In the genomic region with DNA sequence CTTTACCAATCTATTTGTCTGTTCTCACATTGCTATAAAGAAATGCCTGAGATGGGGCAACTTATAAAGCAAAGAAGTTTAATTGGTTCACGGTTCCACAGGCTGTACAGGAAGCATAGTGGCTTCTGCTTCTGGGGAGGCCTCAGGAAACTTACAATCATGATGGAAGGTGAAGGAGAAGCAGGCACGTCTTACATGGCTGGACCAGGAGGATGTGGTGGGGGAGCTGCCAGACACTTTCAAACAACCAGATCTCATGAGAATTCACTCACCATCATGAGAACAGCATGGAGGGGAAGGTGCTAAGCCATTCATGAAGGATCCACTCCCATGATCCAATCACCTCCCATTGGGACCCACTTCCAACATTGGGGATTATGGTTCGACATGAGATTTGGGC, we compare ENCODE assay signal across 19 cellular contexts.
A peak's percentile ranks its signal among the peaks of the same experiment; 100 is the strongest.
DNase-seq lines count a peak whose midpoint lies in the region; ATAC-seq, FAIRE-seq and TF ChIP-seq lines count a peak whose summit lies in the region.
"Had no signal": no experiment of that assay in that cellular context is flagged by ENCODE, and none has a peak within 500 bp of the region (broad histone marks: within the 10 kb centered on the region; RNA-seq: fewer than 3 reads in every experiment).

No MANE protein-coding gene starts in this region.

- no peak for TF ChIP-seq CTCF in H1 (IDR thresholded peaks at IDR 0.05; ENCODE audit: control extremely low read depth in 1 of 3, insufficient read depth in 1 of 3, low read depth in 1 of 3, low read length in 3 of 3)

- TF ChIP-seq POLR2A in H1 (IDR thresholded peaks at IDR 0.05; ENCODE audit: control extremely low read depth in 1 of 2, low read depth in 2 of 2, low read length in 2 of 2), result no peak

- no peaks in the 10 kb centered on the region for H3K23me2 ChIP-seq in H1 (ENCODE audit: low read depth, low read length)

- H3K79me2 ChIP-seq in H1 (ENCODE audit: control insufficient read depth in 1 of 2, insufficient read depth in 2 of 2, low read length in 2 of 2), result no peaks in the 10 kb centered on the region

- no peaks in the 10 kb centered on the region for H3K79me1 ChIP-seq in H1 (ENCODE audit: low read depth, low read length)

- no peak for FAIRE-seq in H1 (lab: Jason Lieb, UNC)
- FAIRE-seq: A549, D721Med, G401.6, GM12891 had no signal

- ATAC-seq in GM18858 (IDR thresholded peaks at IDR 0.05; ENCODE audit: unreplicated experiment), result no peak
- ATAC-seq: A549; CD8-positive, alpha-beta T cell had no signal

- H2BK120ac ChIP-seq in H1 (replicated peaks; ENCODE audit: low read depth, low read length), result no peak overlapping the region

- H2AK5ac ChIP-seq in H1 (ENCODE audit: low read depth, low read length), result no peak overlapping the region

- H3K56ac ChIP-seq in H1 (replicated peaks; ENCODE audit: insufficient read length, low read depth, low read length), result no peak overlapping the region

- no peak overlapping the region for H3K14ac ChIP-seq in H1 (ENCODE audit: insufficient read length)

- no peak overlapping the region for H3K23ac ChIP-seq in H1 (ENCODE audit: insufficient read length)

- H4K20me1 ChIP-seq in H1 (replicated peaks in 1 of 2; ENCODE audit: control insufficient read depth in 1 of 2, insufficient read depth in 2 of 2, low read length in 2 of 2), result no peaks in the 10 kb centered on the region
- H4K20me1 ChIP-seq: BLaER1 treated with 17β-estradiol and CSF1 and Interleukin-3, amounts not matched to agents 10 nM and 100 nM had no signal

- POLR2A ChIA-PET in H1 (lab: Charles Lee; ENCODE audit: partially characterized antibody), result no interaction called here

- no peak overlapping the region for H4K5ac ChIP-seq in H1 (ENCODE audit: insufficient read length, low read depth, low read length)

- DNase-seq in activated effector memory CD4-positive, alpha-beta T cell treated with anti-CD3 and anti-CD28 coated beads, Interleukin-2, amount 50 U/mL, for 16 hours, result peak; percentile 36
- no peak for DNase-seq in activated effector memory CD4-positive, alpha-beta T cell treated with Interleukin-2 at 50 U/mL for 16 hours
- no peak for DNase-seq in H1 (ENCODE audit: low read depth in 1 of 2, low spot score in 2 of 2)
- no peak for DNase-seq in T-helper 2 cell
- DNase-seq: AML-193; Caco-2; Calu3; CD4-positive, alpha-beta T cell; CD8-positive, alpha-beta T cell; DMS79 treated with DMSO at 0.1 percent for 48 hours; GF-D8 had no signal

- no peak overlapping the region for H4K8ac ChIP-seq in H1 (ENCODE audit: extremely low read depth, insufficient read depth, low read length)

- CTCF ChIA-PET in H1 (lab: Charles Lee; ENCODE audit: partially characterized antibody), result interaction anchor here (0.9 to 14.8 kb wide), 7 partner anchors 19 to 124 kb away, joined by 3 to 132 read pairs (median 4); no protein-coding TSS in a partner anchor

- no peak overlapping the region for H3K4me3 ChIP-seq in H1 (ENCODE audit: extremely low read depth in 1 of 4, insufficient read depth in 2 of 4, low read depth in 3 of 4, low read length in 4 of 4)
- H3K4me3 ChIP-seq: A549; BLaER1 treated with 17β-estradiol and CSF1 and Interleukin-3, amounts not matched to agents 10 nM and 100 nM had no signal

- TF ChIP-seq EP300 in H1 (IDR thresholded peaks at IDR 0.05; ENCODE audit: borderline replicate concordance in 1 of 2, low read depth in 2 of 2, low read length in 2 of 2), result no peak

- no peak overlapping the region for H2AFZ ChIP-seq in H1 (ENCODE audit: low read length)

- H3K9ac ChIP-seq in H1 (replicated peaks in 1 of 4; ENCODE audit: extremely low read depth in 1 of 4, low read depth in 3 of 4, low read length in 3 of 4), result no peak overlapping the region
- H3K9ac ChIP-seq: BLaER1 treated with 17β-estradiol and CSF1 and Interleukin-3, amounts not matched to agents 10 nM and 100 nM had no signal

- no peak overlapping the region for H4K91ac ChIP-seq in H1 (replicated peaks; ENCODE audit: insufficient read length, low read length)

- no peak overlapping the region for H3K18ac ChIP-seq in H1 (ENCODE audit: extremely low read depth, low read length)

- no peaks in the 10 kb centered on the region for H3K4me1 ChIP-seq in H1 (replicated peaks in 1 of 4; ENCODE audit: control insufficient read depth in 3 of 4, insufficient read depth in 4 of 4, low read length in 3 of 4)
- H3K4me1 ChIP-seq: A549 had no signal

- H2BK5ac ChIP-seq in H1 (ENCODE audit: low read depth, low read length), result no peak overlapping the region

- 0 out of 2 replicates have a peak overlapping the region, but pooled peaks have one; percentile 5 for H2BK20ac ChIP-seq in H1 (ENCODE audit: low read length)

- peaks cover 0 to 10% of the 10 kb centered on the region in 2 experiments; a peak in 2 of 4 replicates for H3K9me3 ChIP-seq in H1 (ENCODE audit: insufficient read depth in 2 of 2, low read depth in 1 of 2, low read length in 1 of 2)

- H3K36me3 ChIP-seq in H1 (ENCODE audit: control insufficient read depth in 2 of 4, insufficient read depth in 4 of 4, low read length in 3 of 4), result no peaks in the 10 kb centered on the region
- H3K36me3 ChIP-seq: BLaER1 treated with 17β-estradiol and CSF1 and Interleukin-3, amounts not matched to agents 10 nM and 100 nM had no signal

- H3K4me2 ChIP-seq in H1 (ENCODE audit: insufficient read depth in 1 of 2, low read depth in 2 of 2, low read length in 2 of 2), result no peak overlapping the region
- H3K4me2 ChIP-seq: A549; BLaER1 treated with 17β-estradiol and CSF1 and Interleukin-3, amounts not matched to agents 10 nM and 100 nM had no signal

- H3K27ac ChIP-seq in H1 (ENCODE audit: low read depth, low read length), result no peak overlapping the region
- H3K27ac ChIP-seq: 22Rv1; A549; BLaER1 treated with 17β-estradiol and CSF1 and Interleukin-3, amounts not matched to agents 10 nM and 100 nM; C4-2B had no signal

- no peak overlapping the region for H2BK12ac ChIP-seq in H1 (ENCODE audit: low read depth, low read length)

- TF ChIP-seq RAD21 in H1 (IDR thresholded peaks at IDR 0.05 in 1 of 2, conservative IDR thresholded peaks at IDR 0.05 in 1 of 2; ENCODE audit: low read depth in 2 of 2, low read length in 2 of 2), result no peak

- no peak overlapping the region for H2BK15ac ChIP-seq in H1 (ENCODE audit: low read length)

- no peaks in the 10 kb centered on the region; a peak in 1 of 7 replicates for H3K27me3 ChIP-seq in H1 (replicated peaks in 1 of 4; ENCODE audit: control insufficient read depth in 3 of 4, extremely low read depth in 1 of 4, insufficient read depth in 3 of 4, low read length in 3 of 4)
- H3K27me3 ChIP-seq: BLaER1 treated with 17β-estradiol and CSF1 and Interleukin-3, amounts not matched to agents 10 nM and 100 nM had no signal

- H3K4ac ChIP-seq in H1 (replicated peaks; ENCODE audit: insufficient read length, low read depth, low read length), result no peak overlapping the region

- 86% methylated on average over 3 of the region's 3 CpGs; no CpG with 5 or more reads in 1 of the 2 experiments for WGBS in H1 (ENCODE audit: extremely low coverage in 1 of 2, insufficient coverage in 1 of 2, insufficient read length in 1 of 2, insufficient replicate concordance in 2 of 2, low coverage in 1 of 2, low lambda C conversion rate in 2 of 2, missing lambda C conversion rate in 1 of 2), 2 experiments

TF ChIP-seq in H1, 55 proteins besides CTCF, POLR2A, EP300 and RAD21:
- TF ChIP-seq RBBP5 (IDR thresholded peaks at IDR 0.05; ENCODE audit: borderline replicate concordance, low read depth, low read length) (no peak), TCF12 (IDR thresholded peaks at IDR 0.05; ENCODE audit: low read depth, low read length) (no peak), SUZ12 (IDR thresholded peaks at IDR 0.05; ENCODE audit: low read length) (no peak), CHD2 (IDR thresholded peaks at IDR 0.05; ENCODE audit: low read length) (no peak), POLR2AphosphoS5 (IDR thresholded peaks at IDR 0.05; ENCODE audit: low read depth, low read length) (no peak), CEBPB (IDR thresholded peaks at IDR 0.05; ENCODE audit: low read depth, low read length) (no peak), BACH1 (IDR thresholded peaks at IDR 0.05; ENCODE audit: low read length) (no peak), TAF7 (optimal IDR thresholded peaks at IDR 0.05; ENCODE audit: borderline replicate concordance, low read depth, low read length) (no peak)
- TF ChIP-seq, protein P1, sequence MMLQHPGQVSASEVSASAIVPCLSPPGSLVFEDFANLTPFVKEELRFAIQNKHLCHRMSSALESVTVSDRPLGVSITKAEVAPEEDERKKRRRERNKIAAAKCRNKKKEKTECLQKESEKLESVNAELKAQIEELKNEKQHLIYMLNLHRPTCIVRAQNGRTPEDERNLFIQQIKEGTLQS (IDR thresholded peaks at IDR 0.05; ENCODE audit: insufficient read depth, low read depth, low read length), result no peak
